Comparison of ENCODE assay signal across 1 cellular context in genomic region chr4:59540311-59540710, GRCh38.
TF ChIP-seq lines count a peak whose summit lies in the region.

No MANE protein-coding gene starts in this region.

TF ChIP-seq in A549, 52 proteins besides CTCF, POLR2A, EP300 and RAD21 (continued from another document):
- TF ChIP-seq, protein P1, sequence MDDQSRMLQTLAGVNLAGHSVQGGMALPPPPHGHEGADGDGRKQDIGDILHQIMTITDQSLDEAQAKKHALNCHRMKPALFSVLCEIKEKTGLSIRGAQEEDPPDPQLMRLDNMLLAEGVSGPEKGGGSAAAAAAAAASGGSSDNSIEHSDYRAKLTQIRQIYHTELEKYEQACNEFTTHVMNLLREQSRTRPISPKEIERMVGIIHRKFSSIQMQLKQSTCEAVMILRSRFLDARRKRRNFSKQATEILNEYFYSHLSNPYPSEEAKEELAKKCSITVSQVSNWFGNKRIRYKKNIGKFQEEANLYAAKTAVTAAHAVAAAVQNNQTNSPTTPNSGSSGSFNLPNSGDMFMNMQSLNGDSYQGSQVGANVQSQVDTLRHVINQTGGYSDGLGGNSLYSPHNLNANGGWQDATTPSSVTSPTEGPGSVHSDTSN (IDR thresholded peaks at IDR 0.05), result no peak
- no peak for TF ChIP-seq HDAC2 (IDR thresholded peaks at IDR 0.05)
